Comparison of ENCODE assay signal across 20 cellular contexts in the genomic region with DNA sequence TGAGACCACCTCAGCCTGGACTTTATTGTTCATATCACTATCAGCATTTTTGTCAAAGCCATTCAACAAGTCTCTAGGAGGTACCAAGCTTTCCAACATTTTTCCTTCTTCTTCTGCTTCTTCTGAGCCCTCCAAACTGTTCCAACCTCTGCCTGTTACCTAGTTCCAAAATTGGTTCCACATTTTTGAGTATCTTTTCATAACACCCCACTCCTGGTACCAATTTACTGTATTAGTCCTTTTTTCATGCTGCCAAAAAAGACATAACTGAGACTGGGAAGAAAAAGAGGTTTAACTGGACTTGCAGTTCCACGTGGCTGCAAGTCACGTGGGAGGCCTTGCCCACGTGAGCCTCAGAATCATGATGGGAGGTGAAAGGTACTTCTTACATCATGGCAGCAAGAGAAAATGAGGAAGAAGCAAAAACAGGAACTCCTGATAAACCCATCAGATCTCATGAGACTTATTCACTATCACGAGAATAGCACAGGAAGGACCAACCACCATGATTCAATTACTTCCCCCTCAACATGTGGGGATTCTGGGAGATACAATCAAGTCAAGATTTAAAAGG.
"Had no signal": no experiment of that assay in that cellular context is flagged by ENCODE, and none has a peak within 500 bp of the region (broad histone marks: within the 10 kb centered on the region; RNA-seq: fewer than 3 reads in every experiment).

No MANE protein-coding gene starts in this region.

- DNase-seq: effector CD4-positive, alpha-beta T cell; foreskin melanocyte; head of caudate nucleus; left colon; left ventricle myocardium superior; mesendoderm; naive B cell; psoas muscle; retina; spleen; stimulated activated CD4-positive, alpha-beta T cell treated with anti-CD3 and anti-CD28 coated beads, Interleukin-15, amount 100 ng/mL, for 24 hours; stimulated activated CD4-positive, alpha-beta T cell treated with anti-CD3 and anti-CD28 coated beads, Interleukin-1b, Interleukin-23, amount 100 ng/mL, for 48 hours; stimulated activated CD4-positive, alpha-beta T cell treated with anti-CD3 and anti-CD28 coated beads, Interleukin-4, amount 100 ng/mL, for 24 hours; stimulated activated naive B cell treated with anti-CD40 and anti-IgM and Interleukin-4, amounts not matched to agents 10 μg/mL and 1 μg/mL and 100 μg/mL, for 72 hours; stimulated activated naive CD8-positive, alpha-beta T cell treated with anti-CD3 and anti-CD28 coated beads, Interleukin-15, amount 100 ng/mL, for 72 hours; transverse colon had no signal

- H3K4me3 ChIP-seq: coronary artery, hepatocyte, lung, psoas muscle, spleen, thoracic aorta, transverse colon had no signal
